In the genomic region with DNA sequence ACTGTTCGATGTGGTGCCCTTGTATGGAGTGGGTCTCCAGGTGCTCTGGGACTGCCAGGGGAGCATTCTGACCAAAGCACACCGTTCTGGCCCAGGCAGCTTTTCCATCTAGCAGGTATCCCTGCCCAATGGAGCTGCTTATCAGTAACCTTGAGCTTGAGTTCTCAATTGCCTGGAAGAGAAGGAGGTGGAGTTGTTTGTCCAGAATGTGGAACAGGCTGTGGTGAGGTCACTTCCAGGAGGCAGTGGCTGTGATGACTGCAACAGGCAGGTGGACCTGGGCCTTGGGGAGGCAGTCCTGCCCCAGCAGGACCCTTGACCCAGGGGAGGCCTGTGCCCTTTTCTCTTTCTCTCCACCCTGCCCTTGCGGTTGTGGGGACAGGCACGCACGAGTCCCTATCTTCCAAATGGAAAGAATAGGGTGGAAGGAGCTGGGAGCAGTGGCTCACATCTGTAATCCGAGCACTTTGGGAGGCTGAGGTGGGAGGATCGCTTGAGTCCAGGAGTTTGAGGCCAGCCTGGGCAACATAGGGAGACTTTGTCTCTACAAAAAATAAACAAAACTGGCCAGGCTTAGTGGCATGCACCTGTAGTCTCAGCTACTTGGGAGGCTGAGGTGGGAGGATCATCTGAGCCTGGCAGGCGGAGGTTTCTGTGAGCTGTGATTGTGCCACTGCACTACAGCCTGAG, we compare ENCODE assay signal across 1 cellular context.
TF ChIP-seq lines count a peak whose summit lies in the region.

No MANE protein-coding gene starts in this region.

TF ChIP-seq in GM12878, 131 proteins besides CTCF, POLR2A, EP300 and RAD21 (continued from another document):
- TF ChIP-seq CEBPZ (IDR thresholded peaks at IDR 0.05; ENCODE audit: low read depth, low read length) (no peak), ZNF24 (IDR thresholded peaks at IDR 0.05) (no peak), JUND (IDR thresholded peaks at IDR 0.05; ENCODE audit: low read depth, low read length) (no peak)
TF ChIP-seq in GM12878: peak in this region for 0.
